21 cellular contexts compared by ENCODE assay signal in genomic region chr12:86052921-86053320, GRCh38.
DNase-seq lines count a peak whose midpoint lies in the region; ATAC-seq, FAIRE-seq and TF ChIP-seq lines count a peak whose summit lies in the region.
"Had no signal": no experiment of that assay in that cellular context is flagged by ENCODE, and none has a peak within 500 bp of the region (broad histone marks: within the 10 kb centered on the region; RNA-seq: fewer than 3 reads in every experiment).

No MANE protein-coding gene starts in this region.

- peak overlapping the region; percentile 50 for H3K27ac Mint-ChIP-seq in glutamatergic neuron (ENCODE audit: unreplicated experiment)
- H3K27ac Mint-ChIP-seq: CD4-positive, alpha-beta T cell; HFFc6; IgD-negative memory B cell had no signal

- no peaks in the 10 kb centered on the region for H3K27me3 ChIP-seq in thyroid gland

- H3K9me3 ChIP-seq in A549 (no peaks in the 10 kb centered on the region), thyroid gland (no peaks in the 10 kb centered on the region)
- H3K9me3 ChIP-seq: HAP-1 had no signal

- TF ChIP-seq POLR2A in A549 (IDR thresholded peaks at IDR 0.05; ENCODE audit: low read length) (no peak), thyroid gland (IDR thresholded peaks at IDR 0.05) (no peak)

- no peaks in the 10 kb centered on the region for H3K36me3 ChIP-seq in thyroid gland
- H3K36me3 ChIP-seq: HAP-1 had no signal

- intact Hi-C loops in thyroid gland (cut with DNase I) = no loop called here

- TF ChIP-seq CTCF in A549 (IDR thresholded peaks at IDR 0.05) (no peak), glutamatergic neuron (IDR thresholded peaks at IDR 0.05; ENCODE audit: partially characterized antibody, unreplicated experiment) (no peak), thyroid gland (IDR thresholded peaks at IDR 0.05) (no peak)

- H3K4me3 Mint-ChIP-seq in glutamatergic neuron (ENCODE audit: unreplicated experiment) = no peak overlapping the region
- H3K4me3 Mint-ChIP-seq: CD4-positive, alpha-beta T cell; HFFc6; IgD-negative memory B cell had no signal

- TF ChIP-seq EP300 in A549 (IDR thresholded peaks at IDR 0.05) = no peak

- no peaks in the 10 kb centered on the region for H3K4me1 ChIP-seq in A549
- peaks cover 0 to 24% of the 10 kb centered on the region in 2 donors for H3K4me1 ChIP-seq in thyroid gland
- H3K4me1 ChIP-seq: HAP-1 had no signal

- CTCF ChIA-PET in A549 (lab: Yijun Ruan, JAX) = interaction anchor here (0.6 kb wide), 1 partner anchor 56 kb away, joined by 3 read pairs; no protein-coding TSS in a partner anchor
- CTCF ChIA-PET in HEK293T (lab: Yijun Ruan, JAX) = no interaction called here

- H3K4me2 ChIP-seq in A549 = peak overlapping the region; percentile 42; the same call in 2 of the 3 replicates

- H3K27me3 Mint-ChIP-seq in glutamatergic neuron (ENCODE audit: unreplicated experiment) = peaks cover 2% of the 10 kb centered on the region
- H3K27me3 Mint-ChIP-seq: CD4-positive, alpha-beta T cell; IgD-negative memory B cell had no signal

- peaks cover 1% of the 10 kb centered on the region for H3K9me3 Mint-ChIP-seq in glutamatergic neuron (ENCODE audit: unreplicated experiment)

- ATAC-seq in A549 (no peak), HG02571 (IDR thresholded peaks at IDR 0.05; ENCODE audit: unreplicated experiment) (no peak)
- ATAC-seq: HepG2 had no signal

- H3K4me1 Mint-ChIP-seq in glutamatergic neuron (ENCODE audit: low read depth, unreplicated experiment) = peaks cover 2% of the 10 kb centered on the region
- H3K4me1 Mint-ChIP-seq: IgD-negative memory B cell had no signal

- WGBS in A549 (ENCODE audit: missing lambda C conversion rate) = 30% methylated on average over 5 of the region's 5 CpGs
- WGBS in thyroid gland, 2 donors = 23 to 29% methylated on average over 5 of the region's 5 CpGs

- H3K27ac ChIP-seq in A549 (no peak overlapping the region), thyroid gland (peak overlapping the region; percentile 22 to 67 (median 24))
- H3K27ac ChIP-seq: C4-2B, GM23248 had no signal

- no peak overlapping the region for H3K4me3 ChIP-seq in A549
- H3K4me3 ChIP-seq in thyroid gland (replicated peaks in 1 of 3) = no peak overlapping the region
- H3K4me3 ChIP-seq: GM23248, HAP-1 had no signal

- POLR2A ChIA-PET in A549 (lab: Yijun Ruan, JAX) (interaction anchor here (0.7 kb wide), 1 partner anchor 768 kb away, joined by 4 read pairs; no protein-coding TSS in a partner anchor), HEK293T (lab: Yijun Ruan, JAX) (no interaction called here)

- no peaks in the 10 kb centered on the region for H3K36me3 Mint-ChIP-seq in glutamatergic neuron (ENCODE audit: unreplicated experiment)
- H3K36me3 Mint-ChIP-seq: IgD-negative memory B cell had no signal

- DNase-seq in A549 (ENCODE audit: low read depth in 1 of 2, low spot score in 1 of 2) (no peak), HEK293T (ENCODE audit: extremely low spot score) (peak; percentile 6), glutamatergic neuron (no peak), thyroid gland (peak; percentile 40 to 44), NCI-H146 treated with DMSO at 0.1 percent for 48 hours (lab: John Stamatoyannopoulos, UW; ENCODE audit: unreplicated experiment) (no peak), AML-193 (lab: John Stamatoyannopoulos, UW) (no peak)
- DNase-seq: ACHN; Calu3; CD4-positive, alpha-beta T cell; DND-41; EL; GM23248; HFFc6; KBM-7 had no signal

- no peak for FAIRE-seq in A549 (lab: Jason Lieb, UNC)
- FAIRE-seq: G401.6, GM12891, HepG2 had no signal

- TF ChIP-seq RAD21 in A549 (conservative IDR thresholded peaks at IDR 0.05 in 1 of 2, IDR thresholded peaks at IDR 0.05 in 1 of 2) = no peak

TF ChIP-seq in A549, 52 proteins besides CTCF, POLR2A, EP300 and RAD21 (continues in another document):
- TF ChIP-seq CBX2 (IDR thresholded peaks at IDR 0.05; ENCODE audit: borderline replicate concordance, low read depth) = no peak
- no peak for TF ChIP-seq EHF (CRISPR knock-in tag; IDR thresholded peaks at IDR 0.05)
- TF ChIP-seq CHD4 (IDR thresholded peaks at IDR 0.05; ENCODE audit: borderline replicate concordance) = no peak
- TF ChIP-seq FOSL2 (IDR thresholded peaks at IDR 0.05) = no peak
- no peak for TF ChIP-seq FOSL2 (CRISPR knock-in tag; IDR thresholded peaks at IDR 0.05)
- TF ChIP-seq, protein P1, sequence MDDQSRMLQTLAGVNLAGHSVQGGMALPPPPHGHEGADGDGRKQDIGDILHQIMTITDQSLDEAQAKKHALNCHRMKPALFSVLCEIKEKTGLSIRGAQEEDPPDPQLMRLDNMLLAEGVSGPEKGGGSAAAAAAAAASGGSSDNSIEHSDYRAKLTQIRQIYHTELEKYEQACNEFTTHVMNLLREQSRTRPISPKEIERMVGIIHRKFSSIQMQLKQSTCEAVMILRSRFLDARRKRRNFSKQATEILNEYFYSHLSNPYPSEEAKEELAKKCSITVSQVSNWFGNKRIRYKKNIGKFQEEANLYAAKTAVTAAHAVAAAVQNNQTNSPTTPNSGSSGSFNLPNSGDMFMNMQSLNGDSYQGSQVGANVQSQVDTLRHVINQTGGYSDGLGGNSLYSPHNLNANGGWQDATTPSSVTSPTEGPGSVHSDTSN (IDR thresholded peaks at IDR 0.05) = no peak
- TF ChIP-seq ELK1 (IDR thresholded peaks at IDR 0.05; ENCODE audit: low read depth, low read length) = no peak
- TF ChIP-seq ATOH8 (CRISPR knock-in tag; IDR thresholded peaks at IDR 0.05; ENCODE audit: low read depth) = no peak
- TF ChIP-seq CEBPB (IDR thresholded peaks at IDR 0.05) = no peak
- TF ChIP-seq JUN (IDR thresholded peaks at IDR 0.05) = no peak
- no peak for TF ChIP-seq ZC3H11A (IDR thresholded peaks at IDR 0.05)

TF ChIP-seq in HEK293T, 16 proteins besides CTCF, POLR2A, EP300 and RAD21:
- TF ChIP-seq FOXK2 (IDR thresholded peaks at IDR 0.05) = no peak
- TF ChIP-seq SUZ12 (IDR thresholded peaks at IDR 0.05) = no peak
- TF ChIP-seq NFRKB (IDR thresholded peaks at IDR 0.05) = no peak
- TF ChIP-seq ZNF384 (IDR thresholded peaks at IDR 0.05) = no peak
- TF ChIP-seq LEF1 (IDR thresholded peaks at IDR 0.05; ENCODE audit: borderline replicate concordance) = no peak
- TF ChIP-seq CTBP1 (IDR thresholded peaks at IDR 0.05; ENCODE audit: borderline replicate concordance) = no peak

Comparison
In these comparisons a context has a peak if more than half of its experiments do, and no peak if none do; other contexts are left out.
1. DNase-seq: peak in HEK293T (single experiment) and thyroid gland (2 of 2); none in A549 (0 of 2), glutamatergic neuron (single experiment), NCI-H146 treated with DMSO at 0.1 percent for 48 hours (single experiment) and AML-193 (0 of 2).
2. H3K27ac ChIP-seq: peak in thyroid gland (3 of 3); none in A549 (0 of 2).